ENCODE assay signal across 8 cellular contexts in genomic region chrX:136909706-136910564, GRCh38. TPM values are rescaled to one million over a fixed set of nuclear protein-coding genes. Genes with fewer than 3 reads are reported as not detected.
A peak's percentile ranks its signal among the peaks of the same experiment; 100 is the strongest.
DNase-seq lines count a peak whose midpoint lies in the region; ATAC-seq, FAIRE-seq and TF ChIP-seq lines count a peak whose summit lies in the region.

No MANE protein-coding gene starts in this region.

- FAIRE-seq in A204.1 (lab: Jason Lieb, UNC) (peak; percentile 94), TTC549 (lab: Jason Lieb, UNC) (peak; percentile 73)

- H3K27me3 Mint-ChIP-seq in MCF 10A (ENCODE audit: insufficient read depth, unreplicated experiment): no peaks in the 10 kb centered on the region

- H3K4me1 ChIP-seq in iPS-15b (ENCODE audit: control insufficient read depth, insufficient read depth, low read length): no peaks in the 10 kb centered on the region

- intact Hi-C loops in MCF 10A (cut with micrococcal nuclease): loop anchor here (1.0 kb wide), 1 partner anchor 30 kb away; the partner anchor contains the start of gene RBMX

- TF ChIP-seq POLR2A in GM18526 (IDR thresholded peaks at IDR 0.05; ENCODE audit: extremely low read depth, insufficient read length): peak; percentile 10

- H3K4me3 Mint-ChIP-seq in MCF 10A (ENCODE audit: unreplicated experiment): peak overlapping the region; percentile 87

- CTCF ChIA-PET in MCF 10A (lab: Yijun Ruan, JAX): interaction anchor here (1.4 kb wide), 1 partner anchor 15 kb away, joined by 3 read pairs; no protein-coding TSS in a partner anchor

- peaks cover 5% of the 10 kb centered on the region for H3K9me3 Mint-ChIP-seq in MCF 10A (ENCODE audit: unreplicated experiment)

- no TSS peak for BruUV-seq in MCF 10A (replicated peaks; lab: Mats Ljungman, UMichigan)

- POLR2A ChIA-PET in MCF 10A (lab: Yijun Ruan, JAX): interaction anchor here (0.9 to 2.1 kb wide), 4 partner anchors 11 to 201 kb away, joined by 3 to 39 read pairs (median 3); partner anchors contain the start of gene RBMX

- no peaks in the 10 kb centered on the region for H3K36me3 ChIP-seq in iPS-15b (ENCODE audit: control insufficient read depth, insufficient read depth, low read length)

- no peaks in the 10 kb centered on the region for H3K9me3 ChIP-seq in iPS-15b (ENCODE audit: control insufficient read depth, insufficient read depth, low read length)

- TF ChIP-seq CTCF in MCF 10A (IDR thresholded peaks at IDR 0.05; ENCODE audit: unreplicated experiment): no peak

- DNase-seq in NCI-H2107 (lab: John Stamatoyannopoulos, UW) (peak; percentile 68), MCF 10A (ENCODE audit: unreplicated experiment) (peak; percentile 93), skeletal muscle cell (ENCODE audit: low read depth) (peak; percentile 88)

- peak; percentile 51 for ATAC-seq in HG03064 (IDR thresholded peaks at IDR 0.05; ENCODE audit: low read depth, unreplicated experiment)

- H3K4me3 ChIP-seq in iPS-15b (ENCODE audit: low read depth, low read length) (peak overlapping the region; percentile 66), skeletal muscle cell (ENCODE audit: low read depth, low read length) (peak overlapping the region; percentile 67)

- H3K27ac Mint-ChIP-seq in MCF 10A (ENCODE audit: low read depth, unreplicated experiment): peak overlapping the region; percentile 65

- no peaks in the 10 kb centered on the region for H3K36me3 Mint-ChIP-seq in MCF 10A (ENCODE audit: insufficient read depth, unreplicated experiment)

- H3K27me3 ChIP-seq in iPS-15b (ENCODE audit: control insufficient read depth, insufficient read depth, low read length): no peaks in the 10 kb centered on the region

- H3K9ac ChIP-seq in iPS-15b (ENCODE audit: low read depth, low read length): no peak overlapping the region

- peaks cover 6% of the 10 kb centered on the region for H3K4me1 Mint-ChIP-seq in MCF 10A (ENCODE audit: insufficient read depth, unreplicated experiment)

RNA-seq across cellular contexts. Expression of gene RBMX, which starts 29.4 kb away (rescaled TPM):
- total RNA-seq in MCF 10A (2022): 271 and 333 TPM in 2 replicates

Comparison
In these comparisons a context has a peak if more than half of its experiments do, and no peak if none do; other contexts are left out.
1. Peak in every context shown above with its lines: DNase-seq, ATAC-seq and H3K4me3 ChIP-seq.